ENCODE assay signal across 36 cellular contexts in the genomic region with DNA sequence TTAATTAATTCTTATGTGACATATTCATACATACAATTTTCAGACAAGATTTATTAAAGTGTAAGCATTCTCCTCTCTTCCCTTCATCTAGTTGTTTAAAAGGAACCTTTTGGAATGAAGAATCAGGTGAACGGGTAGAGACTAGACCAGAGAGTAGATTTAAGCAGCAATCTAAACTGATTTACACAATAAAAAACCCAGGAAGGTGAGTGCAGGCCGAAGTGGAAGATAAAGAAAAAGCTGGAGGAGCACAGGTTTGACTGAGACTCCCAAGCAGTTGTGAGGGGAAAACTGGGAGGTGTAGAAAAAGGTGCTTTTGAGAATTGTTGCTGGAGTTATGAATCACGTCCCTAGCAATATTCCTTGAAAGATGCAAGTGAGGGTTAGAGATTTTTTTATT.
"Had no signal": no experiment of that assay in that cellular context is flagged by ENCODE, and none has a peak within 500 bp of the region (broad histone marks: within the 10 kb centered on the region; RNA-seq: fewer than 3 reads in every experiment).

No MANE protein-coding gene starts in this region.

- H3K36me3 Mint-ChIP-seq: activated CD4-positive, alpha-beta memory T cell treated with anti-CD3 and anti-CD28 coated beads for 36 hours; activated naive CD4-positive, alpha-beta T cell treated with anti-CD3 and anti-CD28 coated beads, Interleukin-2, amount 50 U/mL, for 72 hours; activated naive CD8-positive, alpha-beta T cell treated with anti-CD3 and anti-CD28 coated beads for 36 hours had no signal

- H3K4me1 ChIP-seq: adrenal gland, body of pancreas, breast epithelium had no signal

- H3K4me3 Mint-ChIP-seq: activated CD4-positive, alpha-beta memory T cell treated with anti-CD3 and anti-CD28 coated beads for 36 hours; activated CD4-positive, alpha-beta T cell treated with anti-CD3 and anti-CD28 coated beads for 36 hours; activated CD4-positive, alpha-beta T cell treated with anti-CD3 and anti-CD28 coated beads, Interleukin-2, amount 10 ng/mL, durations not matched to agents 7 days and 5 days; activated CD8-positive, alpha-beta T cell treated with anti-CD3 and anti-CD28 coated beads for 36 hours; activated naive CD4-positive, alpha-beta T cell treated with anti-CD3 and anti-CD28 coated beads for 36 hours; activated naive CD8-positive, alpha-beta T cell treated with anti-CD3 and anti-CD28 coated beads for 36 hours; activated T-cell treated with anti-CD3 and anti-CD28 coated beads, Interleukin-2, amount 50 U/mL, for 4 hours; activated T-cell treated with anti-CD3 and anti-CD28 coated beads, Interleukin-2, amount 50 U/mL, for 72 hours; activated T-helper 1 cell treated with anti-CD3 and anti-CD28 coated beads, Interleukin-12 subunit alpha, Interleukin-12 subunit beta, Interleukin-2, Interleukin-4 antibody, amounts not matched to agents 30 ng/mL and 10 ng/mL and 1 ng/mL, durations not matched to agents 14 hours and 24 hours and 36 hours; activated T-helper 17 cell treated with anti-CD3 and anti-CD28 coated beads, Interleukin-2, amount 50 U/mL, for 72 hours; T-helper 1 cell treated with Interleukin-12 subunit alpha and Interleukin-12 subunit beta and Interleukin-4 antibody, amounts not matched to agents 30 μg/mL and 1 μg/mL, for 36 hours; T-helper 2 cell treated with Interferon-gamma antibody and Interleukin-4, amounts not matched to agents 5 μg/mL and 100 μg/mL, for 36 hours had no signal

- H3K27ac Mint-ChIP-seq: activated CD4-positive, alpha-beta memory T cell treated with anti-CD3 and anti-CD28 coated beads for 36 hours; activated CD4-positive, alpha-beta T cell treated with anti-CD3 and anti-CD28 coated beads for 36 hours; activated CD4-positive, alpha-beta T cell treated with anti-CD3 and anti-CD28 coated beads, Interleukin-2, amount 10 ng/mL, durations not matched to agents 7 days and 5 days; activated CD8-positive, alpha-beta T cell treated with anti-CD3 and anti-CD28 coated beads for 36 hours; activated naive CD4-positive, alpha-beta T cell treated with anti-CD3 and anti-CD28 coated beads for 36 hours; activated naive CD8-positive, alpha-beta T cell treated with anti-CD3 and anti-CD28 coated beads for 36 hours; activated T-cell treated with anti-CD3 and anti-CD28 coated beads, Interleukin-2, amount 50 U/mL, for 72 hours; activated T-helper 1 cell treated with anti-CD3 and anti-CD28 coated beads, Interleukin-12 subunit alpha, Interleukin-12 subunit beta, Interleukin-2, Interleukin-4 antibody, amounts not matched to agents 30 ng/mL and 10 ng/mL and 1 ng/mL, durations not matched to agents 14 hours and 24 hours and 36 hours; activated T-helper 17 cell treated with anti-CD3 and anti-CD28 coated beads, Interleukin-2, amount 50 U/mL, for 72 hours; T-helper 1 cell treated with Interleukin-12 subunit alpha and Interleukin-12 subunit beta and Interleukin-4 antibody, amounts not matched to agents 30 μg/mL and 1 μg/mL, for 36 hours; T-helper 2 cell treated with Interferon-gamma antibody and Interleukin-4, amounts not matched to agents 5 μg/mL and 100 μg/mL, for 36 hours had no signal

- ATAC-seq: activated CD4-positive, alpha-beta T cell treated with anti-CD3 and anti-CD28 coated beads for 36 hours; activated CD4-positive, CD25-positive, alpha-beta regulatory T cell treated with anti-CD3 and anti-CD28 coated beads, Interleukin-2, amount 50 U/mL, for 24 hours; activated CD8-positive, alpha-beta T cell treated with anti-CD3 and anti-CD28 coated beads for 36 hours; activated naive CD4-positive, alpha-beta T cell treated with anti-CD3 and anti-CD28 coated beads, Interleukin-2, amount 50 U/mL, for 72 hours; activated T-cell treated with anti-CD3 and anti-CD28 coated beads, Interleukin-2, amount 50 U/mL, for 4 hours; activated T-cell treated with anti-CD3 and anti-CD28 coated beads, Interleukin-2, amount 50 U/mL, for 72 hours; activated T-helper 17 cell treated with anti-CD3 and anti-CD28 coated beads, Interleukin-2, amount 50 U/mL, for 72 hours; body of pancreas had no signal

- H3K27me3 Mint-ChIP-seq: activated CD4-positive, alpha-beta memory T cell treated with anti-CD3 and anti-CD28 coated beads for 36 hours; activated CD4-positive, alpha-beta T cell treated with anti-CD3 and anti-CD28 coated beads for 36 hours; activated CD4-positive, alpha-beta T cell treated with anti-CD3 and anti-CD28 coated beads, Interleukin-2, amount 10 ng/mL, durations not matched to agents 7 days and 5 days; activated CD8-positive, alpha-beta T cell treated with anti-CD3 and anti-CD28 coated beads for 36 hours; activated naive CD8-positive, alpha-beta T cell treated with anti-CD3 and anti-CD28 coated beads for 36 hours; activated T-helper 17 cell treated with anti-CD3 and anti-CD28 coated beads, Interleukin-2, amount 50 U/mL, for 72 hours had no signal

- H3K9me3 Mint-ChIP-seq: activated CD4-positive, alpha-beta memory T cell treated with anti-CD3 and anti-CD28 coated beads for 36 hours; activated CD8-positive, alpha-beta T cell treated with anti-CD3 and anti-CD28 coated beads for 36 hours; activated naive CD8-positive, alpha-beta T cell treated with anti-CD3 and anti-CD28 coated beads for 36 hours; activated T-helper 1 cell treated with anti-CD3 and anti-CD28 coated beads, Interleukin-12 subunit alpha, Interleukin-12 subunit beta, Interleukin-2, Interleukin-4 antibody, amounts not matched to agents 30 ng/mL and 10 ng/mL and 1 ng/mL, durations not matched to agents 14 hours and 24 hours and 36 hours; T-helper 1 cell treated with Interleukin-12 subunit alpha and Interleukin-12 subunit beta and Interleukin-4 antibody, amounts not matched to agents 30 μg/mL and 1 μg/mL, for 36 hours had no signal

- H3K27me3 ChIP-seq: adrenal gland, body of pancreas, brain microvascular endothelial cell, breast epithelium had no signal

- H3K27ac ChIP-seq: adrenal gland, body of pancreas, brain microvascular endothelial cell, breast epithelium, VCaP had no signal

- H3K36me3 ChIP-seq: adrenal gland, brain microvascular endothelial cell, breast epithelium had no signal

- H3K4me1 Mint-ChIP-seq: activated CD4-positive, alpha-beta T cell treated with anti-CD3 and anti-CD28 coated beads for 36 hours; activated CD4-positive, alpha-beta T cell treated with anti-CD3 and anti-CD28 coated beads, Interleukin-2, amount 10 ng/mL, durations not matched to agents 7 days and 5 days; activated naive CD8-positive, alpha-beta T cell treated with anti-CD3 and anti-CD28 coated beads for 36 hours; activated T-helper 17 cell treated with anti-CD3 and anti-CD28 coated beads, Interleukin-2, amount 50 U/mL, for 72 hours had no signal

- DNase-seq: activated CD4-positive, alpha-beta memory T cell treated with anti-CD3 and anti-CD28 coated beads for 36 hours; activated CD4-positive, alpha-beta T cell treated with anti-CD3 and anti-CD28 coated beads for 1 hour; activated CD4-positive, alpha-beta T cell treated with anti-CD3 and anti-CD28 coated beads for 36 hours; activated CD4-positive, alpha-beta T cell treated with anti-CD3 and anti-CD28 coated beads for 48 hours; activated CD4-positive, alpha-beta T cell treated with anti-CD3 and anti-CD28 coated beads, Interleukin-2, amount 10 ng/mL, durations not matched to agents 7 days and 5 days; activated CD4-positive, alpha-beta T cell treated with anti-CD3 and anti-CD28 coated beads, Interleukin-2, amount 50 U/mL, for 4 hours; activated CD4-positive, CD25-positive, alpha-beta regulatory T cell; activated CD8-positive, alpha-beta memory T cell treated with anti-CD3 and anti-CD28 coated beads, Interleukin-2, amount 50 U/mL, for 4 hours; activated CD8-positive, alpha-beta T cell treated with anti-CD3 and anti-CD28 coated beads for 36 hours; activated effector memory CD4-positive, alpha-beta T cell treated with anti-CD3 and anti-CD28 coated beads, Interleukin-2, amount 50 U/mL, for 16 hours; activated gamma-delta T cell treated with Interleukin-2 at 50 U/mL for 16 hours; activated naive CD4-positive, alpha-beta T cell; activated naive CD4-positive, alpha-beta T cell treated with anti-CD3 and anti-CD28 coated beads for 36 hours; activated naive CD4-positive, alpha-beta T cell treated with anti-CD3 and anti-CD28 coated beads, Interleukin-2, amount 50 U/mL, for 16 hours; activated naive CD8-positive, alpha-beta T cell treated with anti-CD3 and anti-CD28 coated beads for 36 hours; activated T-cell treated with anti-CD3 and anti-CD28 coated beads for 4 hours; activated T-cell treated with anti-CD3 and anti-CD28 coated beads, Interleukin-2, amount 50 U/mL, for 1 hour; activated T-cell treated with anti-CD3 and anti-CD28 coated beads, Interleukin-2, amount 50 U/mL, for 4 hours; activated T-cell treated with anti-CD3 and anti-CD28 coated beads, Interleukin-2, amount 50 U/mL, for 72 hours; adrenal gland; amniotic stem cell; aorta; body of pancreas; brain microvascular endothelial cell; central memory CD4-positive, alpha-beta T cell; T-helper 1 cell; T-helper 2 cell; T-helper 9 cell had no signal

- H3K4me3 ChIP-seq: adrenal gland, body of pancreas, breast epithelium had no signal
